Comparison of ENCODE assay signal across 8 cellular contexts in the genomic region with DNA sequence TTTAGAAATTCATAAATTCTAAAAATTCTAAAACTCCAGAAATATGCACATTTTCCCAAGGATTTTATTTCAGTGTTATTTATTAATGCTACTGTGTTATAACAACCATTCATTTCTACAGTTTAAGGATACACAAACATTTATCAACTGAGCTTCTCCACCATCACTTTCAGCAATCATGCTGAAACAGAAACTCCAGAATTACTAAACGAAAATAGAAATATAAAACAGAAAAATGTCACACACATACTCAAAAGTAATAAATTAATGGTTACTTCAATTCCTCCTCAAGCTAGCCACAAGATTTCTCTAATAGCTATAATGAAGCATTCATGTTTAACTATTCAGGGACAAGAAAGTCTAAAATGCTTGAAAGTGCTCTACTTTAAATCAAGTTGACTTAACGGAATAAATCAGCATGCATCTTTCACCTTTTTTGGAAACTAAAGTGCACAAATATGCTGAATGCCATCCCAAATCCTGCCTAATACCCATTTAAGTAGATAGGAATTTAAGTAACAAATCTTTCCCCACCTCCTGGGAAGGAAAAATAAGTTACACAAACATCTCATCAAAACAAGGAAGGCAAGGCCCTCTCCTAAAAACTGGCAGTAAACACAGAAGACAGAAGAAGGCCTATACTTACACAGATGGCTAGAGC. TPM values are rescaled to one million over a fixed set of nuclear protein-coding genes. Genes with fewer than 3 reads are reported as not detected.
DNase-seq lines count a peak whose midpoint lies in the region; ATAC-seq, FAIRE-seq and TF ChIP-seq lines count a peak whose summit lies in the region.

No MANE protein-coding gene starts in this region.

- H3K9ac ChIP-seq in ES-I3 (ENCODE audit: low read depth, low read length): peak overlapping the region; percentile 73
- H3K9ac ChIP-seq in endothelial cell of umbilical vein (replicated peaks; ENCODE audit: extremely low read depth, insufficient read depth, low read length): peak overlapping the region; percentile 86

- H3K4me3 ChIP-seq in endothelial cell of umbilical vein (replicated peaks in 1 of 3; ENCODE audit: insufficient read depth in 1 of 3, low read depth in 1 of 3, low read length in 3 of 3) (peak overlapping the region; percentile 31 to 90 (median 85)), neuron (ENCODE audit: low read length) (peak overlapping the region; percentile 87)

- dilution Hi-C loops in endothelial cell of umbilical vein (cut with MboI; ENCODE audit: extremely low pct_ligation_motif_present, low sequenced_read_pairs): no loop called here

- CTCF ChIA-PET in endothelial cell of umbilical vein (lab: Charles Lee): interaction anchor here (0.7 to 2.2 kb wide), 6 partner anchors 10 to 517 kb away, joined by 3 to 9 read pairs (median 3); no protein-coding TSS in a partner anchor
- CTCF ChIA-PET in CD4-positive, alpha-beta T cell (lab: Charles Lee): no interaction called here

- peak overlapping the region; percentile 100 for H3K4me2 ChIP-seq in endothelial cell of umbilical vein (ENCODE audit: insufficient read depth, low read length)

- TF ChIP-seq POLR2A in endothelial cell of umbilical vein (IDR thresholded peaks at IDR 0.05; ENCODE audit: low read depth, low read length): no peak

- ATAC-seq in HG03354 (IDR thresholded peaks at IDR 0.05; ENCODE audit: poor library complexity, severe bottlenecking, unreplicated experiment): peak; percentile 46
- ATAC-seq in CD4-positive, alpha-beta T cell (ENCODE audit: poor library complexity): no peak

- H3K9me3 Mint-ChIP-seq in CD4-positive, alpha-beta T cell: peaks cover 1% of the 10 kb centered on the region

- peaks cover 25% of the 10 kb centered on the region for H3K79me2 ChIP-seq in endothelial cell of umbilical vein (ENCODE audit: control insufficient read depth, insufficient read depth, low read length)

- H3K4me1 ChIP-seq in ES-I3 (ENCODE audit: insufficient read depth, low read length) (0 out of 2 replicates have a peak, but pooled peaks cover 6% of the 10 kb centered on the region), endothelial cell of umbilical vein (ENCODE audit: control insufficient read depth, extremely low read depth, insufficient read depth, low read length) (peaks cover 25% of the 10 kb centered on the region), neuron (ENCODE audit: insufficient read depth, low read length) (peaks cover 20% of the 10 kb centered on the region)

- H3K27me3 ChIP-seq in endothelial cell of umbilical vein (ENCODE audit: control insufficient read depth in 2 of 2, insufficient read depth in 2 of 2, low read length in 2 of 2) (no peaks in the 10 kb centered on the region), neuron (ENCODE audit: insufficient read depth, low read length) (no peaks in the 10 kb centered on the region)
- H3K27me3 ChIP-seq in CD4-positive, alpha-beta T cell (ENCODE audit: control insufficient read depth, insufficient read depth, low read length): no peaks in the 10 kb centered on the region

- intact Hi-C loops in endothelial cell of umbilical vein (cut with micrococcal nuclease): loop anchor here (2.0 kb wide), 1 partner anchor 54 kb away; a partner anchor contains a TSS
- intact Hi-C loops in CD4-positive, alpha-beta T cell (cut with DNase I, micrococcal nuclease): no loop called here

- H3K4me3 Mint-ChIP-seq in CD4-positive, alpha-beta T cell: no peak overlapping the region

- no peaks in the 10 kb centered on the region for H3K36me3 ChIP-seq in ES-I3 (ENCODE audit: insufficient read depth, low read length)
- no peaks in the 10 kb centered on the region for H3K36me3 ChIP-seq in endothelial cell of umbilical vein (ENCODE audit: control insufficient read depth in 2 of 2, extremely low read depth in 1 of 2, insufficient read depth in 2 of 2, low read length in 2 of 2)
- H3K36me3 ChIP-seq in neuron (ENCODE audit: insufficient read depth, low read length): no peaks in the 10 kb centered on the region

- H4K20me1 ChIP-seq in endothelial cell of umbilical vein (replicated peaks; ENCODE audit: control insufficient read depth, extremely low read depth, insufficient read depth, low read length): no peaks in the 10 kb centered on the region

- TF ChIP-seq CTCF in endothelial cell of umbilical vein (IDR thresholded peaks at IDR 0.05; ENCODE audit: extremely low read depth in 1 of 2, insufficient read depth in 1 of 2, low read depth in 1 of 2, low read length in 2 of 2): no peak
- TF ChIP-seq CTCF in CD4-positive, alpha-beta T cell (IDR thresholded peaks at IDR 0.05): no peak

- H3K9me1 ChIP-seq in endothelial cell of umbilical vein (replicated peaks; ENCODE audit: control insufficient read depth, extremely low read depth, insufficient read depth, low read length): no peaks in the 10 kb centered on the region

- POLR2A ChIA-PET in endothelial cell of umbilical vein (lab: Charles Lee): no interaction called here
- POLR2A ChIA-PET in CD4-positive, alpha-beta T cell (lab: Charles Lee): no interaction called here

- no peaks in the 10 kb centered on the region for H3K36me3 Mint-ChIP-seq in CD4-positive, alpha-beta T cell (ENCODE audit: low read depth)

- no peak overlapping the region for H3K27ac Mint-ChIP-seq in CD4-positive, alpha-beta T cell

- peaks cover 25% of the 10 kb centered on the region for H3K4me1 Mint-ChIP-seq in CD4-positive, alpha-beta T cell (ENCODE audit: low read depth)

- BruUV-seq in endothelial cell of umbilical vein (replicated peaks; lab: Mats Ljungman, UMichigan): TSS peak; percentile 66

- H3K9me3 ChIP-seq in ES-I3 (ENCODE audit: control insufficient read depth, insufficient read depth, low read length) (peaks cover 3% of the 10 kb centered on the region; the same call in 1 of the 2 replicates), endothelial cell of umbilical vein (replicated peaks; ENCODE audit: control insufficient read depth, insufficient read depth, low read length) (no peaks in the 10 kb centered on the region), neuron (ENCODE audit: low read length) (no peaks in the 10 kb centered on the region)
- no peaks in the 10 kb centered on the region for H3K9me3 ChIP-seq in CD4-positive, alpha-beta T cell (ENCODE audit: control insufficient read depth, low read length)

- no peak for FAIRE-seq in endothelial cell of umbilical vein (lab: Jason Lieb, UNC)

- peak overlapping the region; percentile 66 for H3K27ac ChIP-seq in endothelial cell of umbilical vein (ENCODE audit: insufficient read depth, low read depth, low read length)
- no peak overlapping the region for H3K27ac ChIP-seq in CD4-positive, alpha-beta T cell (ENCODE audit: low read depth, low read length)

- H2AFZ ChIP-seq in endothelial cell of umbilical vein (ENCODE audit: low read depth, low read length) (peak overlapping the region; percentile 99), neuron (ENCODE audit: low read depth, low read length) (peak overlapping the region; percentile 81)

- no peak for DNase-seq in endothelial cell of umbilical vein (ENCODE audit: low read depth, low spot score)
- DNase-seq in NCI-H146 (lab: John Stamatoyannopoulos, UW): no peak
- DNase-seq in NCI-H2196 (lab: John Stamatoyannopoulos, UW; ENCODE audit: unreplicated experiment): no peak
- no peak for DNase-seq in HuH-7 (ENCODE audit: low spot score)
- no peak for DNase-seq in CD4-positive, alpha-beta T cell

- H3K27me3 Mint-ChIP-seq in CD4-positive, alpha-beta T cell: no peaks in the 10 kb centered on the region

TF ChIP-seq in endothelial cell of umbilical vein, 7 proteins besides CTCF, POLR2A, EP300 and RAD21:
- no peak for TF ChIP-seq GATA2 (IDR thresholded peaks at IDR 0.05; ENCODE audit: insufficient read depth, insufficient read length, low read depth, low read length)
- TF ChIP-seq EZH2 (IDR thresholded peaks at IDR 0.05; ENCODE audit: borderline replicate concordance, low read depth, low read length, severe bottlenecking): no peak
- TF ChIP-seq, protein P1, sequence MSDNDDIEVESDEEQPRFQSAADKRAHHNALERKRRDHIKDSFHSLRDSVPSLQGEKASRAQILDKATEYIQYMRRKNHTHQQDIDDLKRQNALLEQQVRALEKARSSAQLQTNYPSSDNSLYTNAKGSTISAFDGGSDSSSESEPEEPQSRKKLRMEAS (IDR thresholded peaks at IDR 0.05; ENCODE audit: insufficient read depth, insufficient read length): no peak
- no peak for TF ChIP-seq POLR2AphosphoS5 (IDR thresholded peaks at IDR 0.05; ENCODE audit: insufficient read depth, low read depth, low read length)
- no peak for TF ChIP-seq MYC (IDR thresholded peaks at IDR 0.05; ENCODE audit: low read depth, low read length)
- no peak for TF ChIP-seq JUN (IDR thresholded peaks at IDR 0.05; ENCODE audit: borderline replicate concordance, insufficient read depth, insufficient read length, low read depth)
- TF ChIP-seq FOS (IDR thresholded peaks at IDR 0.05; ENCODE audit: borderline replicate concordance, insufficient read depth, low read length): no peak
TF ChIP-seq in endothelial cell of umbilical vein: peak in this region for 0.

RNA-seq across cellular contexts. Expression of a gene that starts 0.6 kb away (rescaled TPM):
- 9.4 and 10.5 TPM in 2 replicates for total RNA-seq in endothelial cell of umbilical vein
- 2.1 and 3.3 TPM in 2 replicates for polyA plus RNA-seq in endothelial cell of umbilical vein
- polyA plus RNA-seq in endothelial cell of umbilical vein (2011; cell fraction: cytosol; rRNA removed): 3.2 TPM in 2 replicates
- 16.1 and 16.9 TPM in 2 replicates for polyA plus RNA-seq in endothelial cell of umbilical vein (2011; cell fraction: nucleus; rRNA removed)
- polyA plus RNA-seq in endothelial cell of umbilical vein (2012): 4.1 and 5.0 TPM in 2 replicates
- 13.5 and 17.1 TPM in 2 replicates for polyA minus RNA-seq in endothelial cell of umbilical vein
- 6.8 TPM for polyA minus RNA-seq in endothelial cell of umbilical vein (2011; cell fraction: cytosol; rRNA and poly(A)+ RNA removed)
- 45.1 and 54.6 TPM in 2 replicates for polyA minus RNA-seq in endothelial cell of umbilical vein (2011; cell fraction: nucleus; rRNA and poly(A)+ RNA removed)
- 10 to 100 TPM in 1 of 2 experiments, 1 to 10 TPM in 1; 9.6 to 10.2 TPM for total RNA-seq in CD4-positive, alpha-beta T cell

RNA-seq across cellular contexts. Expression of a gene that starts 54.9 kb away (rescaled TPM):
- total RNA-seq in endothelial cell of umbilical vein: 4.2 and 5.0 TPM in 2 replicates
- 1.0 and 1.1 TPM in 2 replicates for polyA plus RNA-seq in endothelial cell of umbilical vein
- polyA plus RNA-seq in endothelial cell of umbilical vein (2011; cell fraction: cytosol; rRNA removed): 1.3 and 1.7 TPM in 2 replicates
- 1.5 and 1.8 TPM in 2 replicates for polyA plus RNA-seq in endothelial cell of umbilical vein (2011; cell fraction: nucleus; rRNA removed)
- 1.4 and 2.7 TPM in 2 replicates for polyA plus RNA-seq in endothelial cell of umbilical vein (2012)
- polyA minus RNA-seq in endothelial cell of umbilical vein: 1.8 and 2.1 TPM in 2 replicates
- polyA minus RNA-seq in endothelial cell of umbilical vein (2011; cell fraction: cytosol; rRNA and poly(A)+ RNA removed): 4.2 TPM
- 2.8 and 2.9 TPM in 2 replicates for polyA minus RNA-seq in endothelial cell of umbilical vein (2011; cell fraction: nucleus; rRNA and poly(A)+ RNA removed)
- total RNA-seq in CD4-positive, alpha-beta T cell: 1 to 10 TPM; 3.3 to 3.9 TPM
